Comparison of ENCODE assay signal across 17 cellular contexts in the genomic region with DNA sequence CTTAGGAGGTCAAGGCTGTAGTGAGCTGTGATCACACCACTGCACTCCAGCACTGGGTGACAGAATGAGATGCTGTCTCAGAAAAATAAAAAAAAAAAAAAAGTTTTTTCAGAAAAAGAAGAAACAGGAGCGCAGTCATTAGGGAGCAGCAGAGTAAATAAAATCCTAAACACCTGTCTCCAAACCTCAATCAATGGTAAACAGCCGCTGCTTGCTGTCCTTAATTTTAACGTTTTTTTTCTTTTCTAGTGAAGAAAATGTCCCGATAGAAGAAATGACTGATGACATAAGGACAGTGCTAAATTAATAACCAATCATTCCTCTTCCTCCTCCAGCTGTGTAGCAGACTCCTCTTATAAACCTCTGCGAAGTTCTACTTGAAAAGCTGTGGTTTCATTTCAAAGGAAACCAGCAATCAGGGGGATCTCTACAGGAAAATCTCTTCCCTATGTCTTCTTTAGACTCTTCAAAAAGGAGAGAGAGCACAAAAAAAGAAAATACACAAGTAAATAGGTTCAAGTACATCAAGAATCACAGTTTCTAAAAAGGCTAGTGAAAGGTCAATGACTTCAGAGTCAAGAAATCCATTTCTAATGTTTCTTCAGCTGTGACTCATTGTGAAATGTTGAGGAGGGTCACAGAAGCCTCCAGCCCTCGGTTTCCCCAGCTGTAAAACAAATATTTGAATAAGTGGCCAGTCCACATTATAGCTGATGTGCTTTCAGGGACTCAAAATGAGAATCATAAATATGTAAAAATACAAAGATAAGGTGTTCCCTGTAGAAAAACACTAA.
"Had no signal": no experiment of that assay in that cellular context is flagged by ENCODE, and none has a peak within 500 bp of the region (broad histone marks: within the 10 kb centered on the region; RNA-seq: fewer than 3 reads in every experiment).

No MANE protein-coding gene starts in this region.

- H3K27ac ChIP-seq: breast epithelium, esophagus squamous epithelium, right atrium auricular region, upper lobe of left lung had no signal

- H3K4me1 Mint-ChIP-seq: activated naive CD4-positive, alpha-beta T cell treated with anti-CD3 and anti-CD28 coated beads, Interleukin-2, amount 50 U/mL, for 24 hours had no signal

- H3K4me3 ChIP-seq: breast epithelium, esophagus squamous epithelium, right atrium auricular region, spleen, upper lobe of left lung had no signal

- ATAC-seq: heart right ventricle, left ventricle myocardium superior, T-helper 17 cell had no signal

- H3K36me3 Mint-ChIP-seq: activated naive CD4-positive, alpha-beta T cell treated with anti-CD3 and anti-CD28 coated beads, Interleukin-2, amount 50 U/mL, for 24 hours had no signal

- H3K4me3 Mint-ChIP-seq: activated B cell treated with CpG ODN at 0.5 μM for 24 hours; activated naive CD4-positive, alpha-beta T cell treated with anti-CD3 and anti-CD28 coated beads, Interleukin-2, amount 50 U/mL, for 24 hours; T-helper 17 cell had no signal

- H3K36me3 ChIP-seq: breast epithelium, esophagus squamous epithelium, heart right ventricle, right atrium auricular region, spleen, upper lobe of left lung had no signal

- H3K27me3 ChIP-seq: breast epithelium, esophagus squamous epithelium, heart right ventricle, right atrium auricular region, spleen, upper lobe of left lung had no signal

- DNase-seq: activated B cell treated with CpG ODN at 0.5 μM for 24 hours; activated CD4-positive, alpha-beta T cell treated with anti-CD3 and anti-CD28 coated beads, Interleukin-2, amount 50 U/mL, for 1 hour; activated T-cell treated with anti-CD3 and anti-CD28 coated beads for 4 hours; amniotic stem cell; esophagus squamous epithelium; heart right ventricle; left ventricle myocardium superior; mesendoderm; posterior cingulate gyrus; spleen; stimulated activated CD4-positive, alpha-beta T cell treated with anti-CD3 and anti-CD28 coated beads, Interleukin-2, amount 100 ng/mL, for 24 hours; stimulated activated naive CD4-positive, alpha-beta T cell treated with Interleukin-2 at 50 U/mL for 16 hours; T-helper 17 cell; upper lobe of left lung had no signal

- H3K9me3 ChIP-seq: breast epithelium, esophagus squamous epithelium, heart right ventricle, right atrium auricular region, spleen, upper lobe of left lung had no signal

- H3K9me3 Mint-ChIP-seq: activated B cell treated with CpG ODN at 0.5 μM for 24 hours; activated naive CD4-positive, alpha-beta T cell treated with anti-CD3 and anti-CD28 coated beads, Interleukin-2, amount 50 U/mL, for 24 hours had no signal

- H3K27ac Mint-ChIP-seq: activated B cell treated with CpG ODN at 0.5 μM for 24 hours; activated naive CD4-positive, alpha-beta T cell treated with anti-CD3 and anti-CD28 coated beads, Interleukin-2, amount 50 U/mL, for 24 hours; T-helper 17 cell had no signal

- H3K4me1 ChIP-seq: breast epithelium, right atrium auricular region, upper lobe of left lung had no signal
